Comparison of ENCODE assay signal across 1 cellular context in genomic region chr9:101536938-101537337, GRCh38.
TF ChIP-seq lines count a peak whose summit lies in the region.

No MANE protein-coding gene starts in this region.

TF ChIP-seq in IMR-90, 13 proteins besides CTCF, POLR2A, EP300 and RAD21 (continued from another document):
- TF ChIP-seq MXI1 (IDR thresholded peaks at IDR 0.05; ENCODE audit: borderline replicate concordance, low read depth, low read length): 0 out of 2 replicates have a peak, but pooled peaks have one; percentile 20
